In genomic region chr12:100733817-100734593, GRCh38 we compare ENCODE assay signal across 8 cellular contexts.
DNase-seq lines count a peak whose midpoint lies in the region; ATAC-seq and TF ChIP-seq lines count a peak whose summit lies in the region.

No MANE protein-coding gene starts in this region.

- no peaks in the 10 kb centered on the region for H3K27me3 ChIP-seq in cardiac muscle cell

- no peaks in the 10 kb centered on the region for H3K36me3 Mint-ChIP-seq in endothelial cell (ENCODE audit: low read depth, unreplicated experiment)
- no peaks in the 10 kb centered on the region for H3K36me3 Mint-ChIP-seq in activated CD8-positive, alpha-beta T cell treated with anti-CD3 and anti-CD28 coated beads for 36 hours (ENCODE audit: low read depth)

- DNase-seq in cardiac muscle cell (ENCODE audit: low read depth in 1 of 2, low spot score in 1 of 2) (peak; percentile 59 to 63), Right ventricle myocardium inferior (ENCODE audit: missing footprints) (no peak), NCI-H748 (lab: John Stamatoyannopoulos, UW; ENCODE audit: unreplicated experiment) (peak; percentile 67), endothelial cell (ENCODE audit: low spot score) (peak; percentile 20), retinal pigment epithelial cell (ENCODE audit: low read depth) (no peak)
- DNase-seq in activated CD4-positive, alpha-beta T cell treated with anti-CD3 and anti-CD28 coated beads, Interleukin-2, amount 50 U/mL, for 48 hours: no peak
- DNase-seq in activated CD8-positive, alpha-beta T cell treated with anti-CD3 and anti-CD28 coated beads for 36 hours: no peak

- H3K4me3 ChIP-seq in cardiac muscle cell (no peak overlapping the region), retinal pigment epithelial cell (ENCODE audit: low read length) (no peak overlapping the region)

- H3K9me3 ChIP-seq in cardiac muscle cell (ENCODE audit: low read depth): no peaks in the 10 kb centered on the region

- no peaks in the 10 kb centered on the region for H3K36me3 ChIP-seq in cardiac muscle cell

- no peaks in the 10 kb centered on the region for H3K4me1 ChIP-seq in cardiac muscle cell (ENCODE audit: low read depth)

- intact Hi-C loops in Right ventricle myocardium inferior (cut with DNase I): loop anchor here (5.0 kb wide), 2 partner anchors 382 to 502 kb away; no protein-coding TSS in a partner anchor
- intact Hi-C loops in activated CD8-positive, alpha-beta T cell treated with anti-CD3 and anti-CD28 coated beads for 36 hours (cut with micrococcal nuclease): no loop called here

- H3K27ac ChIP-seq in cardiac muscle cell: no peak overlapping the region

- peak; percentile 68 for TF ChIP-seq CTCF in cardiac muscle cell (IDR thresholded peaks at IDR 0.05; ENCODE audit: low read depth, low read length)
- peak; percentile 62 for TF ChIP-seq CTCF in endothelial cell (IDR thresholded peaks at IDR 0.05; ENCODE audit: unreplicated experiment)
- TF ChIP-seq CTCF in retinal pigment epithelial cell (conservative IDR thresholded peaks at IDR 0.05; ENCODE audit: low read depth, low read length): peak; percentile 71
- no peak for TF ChIP-seq CTCF in activated CD8-positive, alpha-beta T cell treated with anti-CD3 and anti-CD28 coated beads for 36 hours (IDR thresholded peaks at IDR 0.05)

- no peak overlapping the region for H3K4me3 Mint-ChIP-seq in endothelial cell (ENCODE audit: unreplicated experiment)
- H3K4me3 Mint-ChIP-seq in activated CD8-positive, alpha-beta T cell treated with anti-CD3 and anti-CD28 coated beads for 36 hours: no peak overlapping the region

- no peaks in the 10 kb centered on the region for H3K4me1 Mint-ChIP-seq in endothelial cell (ENCODE audit: unreplicated experiment)
- H3K4me1 Mint-ChIP-seq in activated CD8-positive, alpha-beta T cell treated with anti-CD3 and anti-CD28 coated beads for 36 hours (ENCODE audit: low read depth): no peaks in the 10 kb centered on the region

- no peaks in the 10 kb centered on the region for H3K9me3 Mint-ChIP-seq in endothelial cell (ENCODE audit: unreplicated experiment)
- H3K9me3 Mint-ChIP-seq in activated CD8-positive, alpha-beta T cell treated with anti-CD3 and anti-CD28 coated beads for 36 hours: no peaks in the 10 kb centered on the region

- CTCF ChIA-PET in activated CD8-positive, alpha-beta T cell treated with anti-CD3 and anti-CD28 coated beads for 36 hours (lab: Charles Lee): interaction anchor here (0.7 kb wide), 1 partner anchor 61 kb away, joined by 3 read pairs; no protein-coding TSS in a partner anchor

- no peak for ATAC-seq in Right ventricle myocardium inferior
- peak; percentile 84 for ATAC-seq in HG03064 (IDR thresholded peaks at IDR 0.05; ENCODE audit: low read depth, unreplicated experiment)
- ATAC-seq in activated CD8-positive, alpha-beta T cell treated with anti-CD3 and anti-CD28 coated beads for 36 hours: no peak

- H3K27ac Mint-ChIP-seq in endothelial cell (ENCODE audit: unreplicated experiment): no peak overlapping the region
- no peak overlapping the region for H3K27ac Mint-ChIP-seq in activated CD8-positive, alpha-beta T cell treated with anti-CD3 and anti-CD28 coated beads for 36 hours

- H3K27me3 Mint-ChIP-seq in endothelial cell (ENCODE audit: unreplicated experiment): peaks cover 2% of the 10 kb centered on the region
- peaks cover 2% of the 10 kb centered on the region for H3K27me3 Mint-ChIP-seq in activated CD8-positive, alpha-beta T cell treated with anti-CD3 and anti-CD28 coated beads for 36 hours

- POLR2A ChIA-PET in activated CD8-positive, alpha-beta T cell treated with anti-CD3 and anti-CD28 coated beads for 36 hours (lab: Charles Lee): no interaction called here

Comparison
In these comparisons a context has a peak if more than half of its experiments do, and no peak if none do; other contexts are left out.
1. DNase-seq: peak in cardiac muscle cell (2 of 2), NCI-H748 (single experiment) and endothelial cell (single experiment); none in Right ventricle myocardium inferior (single experiment), retinal pigment epithelial cell (single experiment), activated CD4-positive, alpha-beta T cell treated with anti-CD3 and anti-CD28 coated beads, Interleukin-2, amount 50 U/mL, for 48 hours (0 of 2) and activated CD8-positive, alpha-beta T cell treated with anti-CD3 and anti-CD28 coated beads for 36 hours (single experiment).